30 cellular contexts compared by ENCODE assay signal in the genomic region with DNA sequence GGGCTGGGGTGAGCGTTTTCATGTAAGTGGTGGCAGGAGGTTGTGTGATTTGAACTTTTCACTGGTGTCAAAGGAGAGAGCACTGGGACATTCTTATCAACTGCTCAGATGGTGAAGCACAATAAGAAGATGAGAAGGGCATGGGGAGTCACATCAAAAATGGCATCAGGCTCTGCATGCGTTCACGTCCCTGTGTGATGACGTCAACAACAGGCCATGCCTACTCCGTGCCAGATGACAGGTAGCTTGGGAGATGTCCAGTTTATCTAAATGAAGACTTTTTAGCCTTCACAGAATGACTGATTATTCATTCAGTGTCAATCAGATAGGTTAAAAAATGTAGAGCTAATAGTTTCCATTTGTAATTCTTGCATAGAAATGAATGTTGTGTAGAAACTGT.
"Had no signal": no experiment of that assay in that cellular context is flagged by ENCODE, and none has a peak within 500 bp of the region (broad histone marks: within the 10 kb centered on the region; RNA-seq: fewer than 3 reads in every experiment).

No MANE protein-coding gene starts in this region.

- H3K27me3 Mint-ChIP-seq: activated CD8-positive, alpha-beta T cell treated with anti-CD3 and anti-CD28 coated beads for 36 hours; activated naive CD8-positive, alpha-beta T cell; activated T-helper 17 cell treated with anti-CD3 and anti-CD28 coated beads, Interleukin-2, amount 50 U/mL, for 72 hours had no signal

- H3K4me1 Mint-ChIP-seq: activated T-helper 17 cell treated with anti-CD3 and anti-CD28 coated beads, Interleukin-2, amount 50 U/mL, for 72 hours; WTC11 had no signal

- H3K36me3 ChIP-seq: cardiac muscle cell, colonic mucosa, esophagus squamous epithelium, gastroesophageal sphincter, heart right ventricle had no signal

- H3K4me1 ChIP-seq: body of pancreas, colonic mucosa, esophagus squamous epithelium, heart right ventricle had no signal

- H3K4me3 ChIP-seq: body of pancreas, cardiac muscle cell, colonic mucosa, esophagus squamous epithelium, gastroesophageal sphincter, heart right ventricle had no signal

- H3K9me3 ChIP-seq: colonic mucosa, esophagus squamous epithelium, gastroesophageal sphincter had no signal

- H3K9me3 Mint-ChIP-seq: WTC11 had no signal

- DNase-seq: activated CD4-positive, alpha-beta T cell treated with anti-CD3 and anti-CD28 coated beads for 48 hours; activated CD4-positive, alpha-beta T cell treated with anti-CD3 and anti-CD28 coated beads, Interleukin-2, amount 50 U/mL, for 1 hour; activated CD4-positive, alpha-beta T cell treated with anti-CD3 and anti-CD28 coated beads, Interleukin-2, amount 50 U/mL, for 48 hours; activated CD8-positive, alpha-beta memory T cell treated with anti-CD3 and anti-CD28 coated beads for 24 hours; activated CD8-positive, alpha-beta T cell treated with anti-CD3 and anti-CD28 coated beads for 36 hours; activated effector memory CD4-positive, alpha-beta T cell treated with Interleukin-2 at 50 U/mL for 16 hours; activated gamma-delta T cell treated with Interleukin-2 at 50 U/mL for 16 hours; activated naive CD4-positive, alpha-beta T cell treated with anti-CD3 and anti-CD28 coated beads, Interleukin-2, amount 50 U/mL, for 16 hours; activated naive CD4-positive, alpha-beta T cell treated with Interleukin-2 at 50 U/mL for 16 hours; activated T-cell treated with anti-CD3 and anti-CD28 coated beads, Interleukin-2, amount 50 U/mL, for 4 hours; amniotic stem cell; aorta; body of pancreas; central memory CD4-positive, alpha-beta T cell; cerebellar nuclear complex; colonic mucosa; effector CD8-positive, alpha-beta T cell; esophagus squamous epithelium; foreskin melanocyte; heart right ventricle; T-helper 2 cell had no signal

- H3K36me3 Mint-ChIP-seq: activated naive CD8-positive, alpha-beta T cell; WTC11 had no signal

- H3K27ac Mint-ChIP-seq: activated CD8-positive, alpha-beta T cell treated with anti-CD3 and anti-CD28 coated beads for 36 hours; activated naive CD8-positive, alpha-beta T cell; activated T-helper 17 cell treated with anti-CD3 and anti-CD28 coated beads, Interleukin-2, amount 50 U/mL, for 72 hours; WTC11 had no signal

- ATAC-seq: activated CD8-positive, alpha-beta T cell treated with anti-CD3 and anti-CD28 coated beads for 36 hours; activated T-cell treated with anti-CD3 and anti-CD28 coated beads, Interleukin-2, amount 50 U/mL, for 4 hours; activated T-helper 17 cell treated with anti-CD3 and anti-CD28 coated beads, Interleukin-2, amount 50 U/mL, for 72 hours; body of pancreas; gastroesophageal sphincter; heart right ventricle; WTC11 had no signal

- H3K27ac ChIP-seq: body of pancreas, cardiac muscle cell, colonic mucosa, epithelial cell of prostate, esophagus squamous epithelium, gastroesophageal sphincter, heart right ventricle, VCaP had no signal

- FAIRE-seq: endometrium, endothelial cell of umbilical vein had no signal

- H3K4me3 Mint-ChIP-seq: activated CD8-positive, alpha-beta T cell treated with anti-CD3 and anti-CD28 coated beads for 36 hours; activated naive CD8-positive, alpha-beta T cell; activated T-cell treated with anti-CD3 and anti-CD28 coated beads, Interleukin-2, amount 50 U/mL, for 4 hours; activated T-helper 17 cell treated with anti-CD3 and anti-CD28 coated beads, Interleukin-2, amount 50 U/mL, for 72 hours; WTC11 had no signal

- H3K27me3 ChIP-seq: body of pancreas, cardiac muscle cell, colonic mucosa, esophagus squamous epithelium, gastroesophageal sphincter, heart right ventricle had no signal
